ENCODE assay signal across 1 cellular context in the genomic region with DNA sequence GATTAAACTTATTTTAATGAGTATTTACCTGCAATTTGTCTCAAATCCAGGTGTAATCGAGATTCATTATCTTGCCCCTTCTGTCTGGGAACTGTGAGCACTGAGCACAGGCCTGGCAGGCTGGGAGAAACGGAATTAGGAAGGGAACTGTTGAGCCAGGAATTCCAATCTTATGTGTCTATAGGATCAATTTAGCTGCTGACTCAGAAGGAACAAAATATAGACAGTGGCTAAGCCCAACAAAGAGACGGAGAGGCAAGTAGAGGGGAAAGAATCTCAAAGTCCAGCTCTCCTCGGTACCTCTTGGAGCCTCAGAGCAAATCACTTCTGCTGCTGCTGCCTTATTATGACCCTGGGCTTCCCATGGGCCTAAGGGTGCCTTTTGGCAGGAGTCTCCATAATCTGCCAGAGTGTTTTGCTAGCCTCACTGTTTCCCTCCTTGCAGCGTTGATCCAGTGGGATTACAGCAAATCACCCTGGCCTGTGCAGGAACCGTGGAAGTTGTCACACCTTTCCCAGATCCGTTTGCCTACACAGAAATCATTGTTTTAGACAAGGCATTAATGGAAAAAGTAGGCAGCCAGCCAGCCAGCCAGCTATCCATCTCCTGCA.
TF ChIP-seq lines count a peak whose summit lies in the region.

No MANE protein-coding gene starts in this region.

TF ChIP-seq in SK-N-SH, 30 proteins besides CTCF, POLR2A, EP300 and RAD21 (continued from another document):
- TF ChIP-seq, protein P1, sequence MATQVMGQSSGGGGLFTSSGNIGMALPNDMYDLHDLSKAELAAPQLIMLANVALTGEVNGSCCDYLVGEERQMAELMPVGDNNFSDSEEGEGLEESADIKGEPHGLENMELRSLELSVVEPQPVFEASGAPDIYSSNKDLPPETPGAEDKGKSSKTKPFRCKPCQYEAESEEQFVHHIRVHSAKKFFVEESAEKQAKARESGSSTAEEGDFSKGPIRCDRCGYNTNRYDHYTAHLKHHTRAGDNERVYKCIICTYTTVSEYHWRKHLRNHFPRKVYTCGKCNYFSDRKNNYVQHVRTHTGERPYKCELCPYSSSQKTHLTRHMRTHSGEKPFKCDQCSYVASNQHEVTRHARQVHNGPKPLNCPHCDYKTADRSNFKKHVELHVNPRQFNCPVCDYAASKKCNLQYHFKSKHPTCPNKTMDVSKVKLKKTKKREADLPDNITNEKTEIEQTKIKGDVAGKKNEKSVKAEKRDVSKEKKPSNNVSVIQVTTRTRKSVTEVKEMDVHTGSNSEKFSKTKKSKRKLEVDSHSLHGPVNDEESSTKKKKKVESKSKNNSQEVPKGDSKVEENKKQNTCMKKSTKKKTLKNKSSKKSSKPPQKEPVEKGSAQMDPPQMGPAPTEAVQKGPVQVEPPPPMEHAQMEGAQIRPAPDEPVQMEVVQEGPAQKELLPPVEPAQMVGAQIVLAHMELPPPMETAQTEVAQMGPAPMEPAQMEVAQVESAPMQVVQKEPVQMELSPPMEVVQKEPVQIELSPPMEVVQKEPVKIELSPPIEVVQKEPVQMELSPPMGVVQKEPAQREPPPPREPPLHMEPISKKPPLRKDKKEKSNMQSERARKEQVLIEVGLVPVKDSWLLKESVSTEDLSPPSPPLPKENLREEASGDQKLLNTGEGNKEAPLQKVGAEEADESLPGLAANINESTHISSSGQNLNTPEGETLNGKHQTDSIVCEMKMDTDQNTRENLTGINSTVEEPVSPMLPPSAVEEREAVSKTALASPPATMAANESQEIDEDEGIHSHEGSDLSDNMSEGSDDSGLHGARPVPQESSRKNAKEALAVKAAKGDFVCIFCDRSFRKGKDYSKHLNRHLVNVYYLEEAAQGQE (IDR thresholded peaks at IDR 0.05; ENCODE audit: low read depth, low read length), result no peak
- TF ChIP-seq FOSL2 (IDR thresholded peaks at IDR 0.05; ENCODE audit: borderline replicate concordance, low read depth) (peak; percentile 49; the same call in 1 of the 2 replicates), EZH2phosphoT487 (IDR thresholded peaks at IDR 0.05; ENCODE audit: borderline replicate concordance, low read depth) (no peak)
- TF ChIP-seq, protein P2, sequence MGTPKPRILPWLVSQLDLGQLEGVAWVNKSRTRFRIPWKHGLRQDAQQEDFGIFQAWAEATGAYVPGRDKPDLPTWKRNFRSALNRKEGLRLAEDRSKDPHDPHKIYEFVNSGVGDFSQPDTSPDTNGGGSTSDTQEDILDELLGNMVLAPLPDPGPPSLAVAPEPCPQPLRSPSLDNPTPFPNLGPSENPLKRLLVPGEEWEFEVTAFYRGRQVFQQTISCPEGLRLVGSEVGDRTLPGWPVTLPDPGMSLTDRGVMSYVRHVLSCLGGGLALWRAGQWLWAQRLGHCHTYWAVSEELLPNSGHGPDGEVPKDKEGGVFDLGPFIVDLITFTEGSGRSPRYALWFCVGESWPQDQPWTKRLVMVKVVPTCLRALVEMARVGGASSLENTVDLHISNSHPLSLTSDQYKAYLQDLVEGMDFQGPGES (IDR thresholded peaks at IDR 0.05; ENCODE audit: low read depth, low read length), result no peak
